ENCODE assay signal across 22 cellular contexts in genomic region chr22:47619631-47620030, GRCh38.
DNase-seq lines count a peak whose midpoint lies in the region; ATAC-seq, FAIRE-seq and TF ChIP-seq lines count a peak whose summit lies in the region.
"Had no signal": no experiment of that assay in that cellular context is flagged by ENCODE, and none has a peak within 500 bp of the region (broad histone marks: within the 10 kb centered on the region; RNA-seq: fewer than 3 reads in every experiment).

No MANE protein-coding gene starts in this region.

- no peak for ATAC-seq in lung (ENCODE audit: insufficient read depth, low FRiP score)
- ATAC-seq: GM23338 had no signal

- DNase-seq in NCI-H524 (lab: John Stamatoyannopoulos, UW) (peak; percentile 11 to 48), NCI-H524 treated with DMSO at 0.1 percent for 48 hours (lab: John Stamatoyannopoulos, UW) (no peak), bronchial epithelial cell (ENCODE audit: low read depth) (no peak), lung (ENCODE audit: low spot score) (peak; percentile 25), spleen (peak; percentile 51), HK-2 (ENCODE audit: unreplicated experiment) (no peak), tibial nerve (ENCODE audit: low spot score in 2 of 2) (no peak), HTR-8/SVneo (ENCODE audit: insufficient read length, low spot score) (no peak)
- DNase-seq: ACHN; CD4-positive, alpha-beta memory T cell; KG1; NCI-H1092; NCI-H1436 treated with DMSO at 0.1 percent for 48 hours; NCI-H1930; NCI-H226; NCI-H510A treated with DMSO at 0.1 percent for 48 hours had no signal

- no peaks in the 10 kb centered on the region for H3K36me3 ChIP-seq in bronchial epithelial cell (ENCODE audit: control insufficient read depth, insufficient read depth, low read length)
- no peaks in the 10 kb centered on the region for H3K36me3 ChIP-seq in lung (ENCODE audit: control insufficient read depth in 2 of 2, insufficient read depth in 2 of 2, low read length in 2 of 2)
- no peaks in the 10 kb centered on the region for H3K36me3 ChIP-seq in spleen
- no peaks in the 10 kb centered on the region for H3K36me3 ChIP-seq in tibial nerve
- H3K36me3 ChIP-seq: BLaER1, HAP-1, Peyer's patch had no signal

- TF ChIP-seq CTCF in bronchial epithelial cell (IDR thresholded peaks at IDR 0.05; ENCODE audit: insufficient read depth, low read length, severe bottlenecking) (no peak), lung (IDR thresholded peaks at IDR 0.05; ENCODE audit: control extremely low read depth, extremely low read depth) (no peak), spleen (IDR thresholded peaks at IDR 0.05 in 8 of 11, conservative IDR thresholded peaks at IDR 0.05 in 3 of 11) (no peak), tibial nerve (IDR thresholded peaks at IDR 0.05) (no peak)

- H3K9me3 ChIP-seq in lung (ENCODE audit: control insufficient read depth in 2 of 2, insufficient read depth in 1 of 2, low read length in 1 of 2) (peaks cover 0 to 3% of the 10 kb centered on the region in 2 donors), spleen (no peaks in the 10 kb centered on the region), tibial nerve (no peaks in the 10 kb centered on the region)
- H3K9me3 ChIP-seq: BLaER1, HAP-1, Peyer's patch had no signal

- H3K27ac ChIP-seq in lung (ENCODE audit: low read depth in 1 of 2, low read length in 1 of 2) (no peak overlapping the region), spleen (no peak overlapping the region), tibial nerve (no peak overlapping the region)
- H3K27ac ChIP-seq: 22Rv1, BLaER1, Peyer's patch had no signal

- WGBS in lung, 2 donors: 82 to 83% methylated on average over 11 of the region's 11 CpGs
- WGBS in spleen, 5 donors: 72 to 87% (median 79%) methylated on average over 11 of the region's 11 CpGs
- WGBS in tibial nerve, 2 donors: 84 to 93% methylated on average over 11 of the region's 11 CpGs

- FAIRE-seq in bronchial epithelial cell (lab: Jason Lieb, UNC) (peak; percentile 72), HTR-8/SVneo (lab: Jason Lieb, UNC) (no peak)
- FAIRE-seq: GM12891 had no signal

- H3K4me1 ChIP-seq in lung (ENCODE audit: control insufficient read depth in 2 of 2, insufficient read depth in 2 of 2, low read length in 2 of 2): no peaks in the 10 kb centered on the region
- no peaks in the 10 kb centered on the region for H3K4me1 ChIP-seq in spleen
- no peaks in the 10 kb centered on the region for H3K4me1 ChIP-seq in tibial nerve
- H3K4me1 ChIP-seq: HAP-1, Peyer's patch had no signal

- TF ChIP-seq POLR2A in spleen (IDR thresholded peaks at IDR 0.05): no peak
- no peak for TF ChIP-seq POLR2A in tibial nerve (IDR thresholded peaks at IDR 0.05)

- H3K4me3 ChIP-seq in bronchial epithelial cell (ENCODE audit: low read depth, low read length) (no peak overlapping the region), lung (no peak overlapping the region), spleen (no peak overlapping the region), tibial nerve (no peak overlapping the region)
- H3K4me3 ChIP-seq: BLaER1, GM23338, HAP-1, Peyer's patch had no signal

- H3K27me3 ChIP-seq in bronchial epithelial cell (ENCODE audit: control insufficient read depth, insufficient read depth, low read length): no peaks in the 10 kb centered on the region
- H3K27me3 ChIP-seq in lung (ENCODE audit: control insufficient read depth, insufficient read depth): no peaks in the 10 kb centered on the region
- peaks cover 0 to 73% (median 0%) of the 10 kb centered on the region in 7 donors for H3K27me3 ChIP-seq in spleen (replicated peaks in 1 of 7)
- no peaks in the 10 kb centered on the region for H3K27me3 ChIP-seq in tibial nerve
- H3K27me3 ChIP-seq: BLaER1, Peyer's patch had no signal

- intact Hi-C loops in spleen (cut with DNase I; ENCODE audit: low total_unique reads): no loop called here

- no peak for TF ChIP-seq EP300 in tibial nerve (IDR thresholded peaks at IDR 0.05)

Comparison
In these comparisons a context has a peak if more than half of its experiments do, and no peak if none do; other contexts are left out.
1. DNase-seq: peak in NCI-H524 (2 of 2), lung (single experiment) and spleen (single experiment); none in NCI-H524 treated with DMSO at 0.1 percent for 48 hours (single experiment), bronchial epithelial cell (single experiment), HK-2 (single experiment), tibial nerve (0 of 2) and HTR-8/SVneo (single experiment).